24 cellular contexts compared by ENCODE assay signal in genomic region chr6:133833905-133834304, GRCh38. TPM values are rescaled to one million over a fixed set of nuclear protein-coding genes. Genes with fewer than 3 reads are reported as not detected.
DNase-seq lines count a peak whose midpoint lies in the region; FAIRE-seq and TF ChIP-seq lines count a peak whose summit lies in the region.
"Had no signal": no experiment of that assay in that cellular context is flagged by ENCODE, and none has a peak within 500 bp of the region (broad histone marks: within the 10 kb centered on the region; RNA-seq: fewer than 3 reads in every experiment).

No MANE protein-coding gene starts in this region.

- H3K4me1 Mint-ChIP-seq in type B pancreatic cell (ENCODE audit: unreplicated experiment): peaks cover 8% of the 10 kb centered on the region

- H3K9me3 Mint-ChIP-seq in type B pancreatic cell: no peaks in the 10 kb centered on the region
- H3K9me3 Mint-ChIP-seq: effector memory CD8-positive, alpha-beta T cell had no signal

- TF ChIP-seq CTCF in cardiac muscle cell (IDR thresholded peaks at IDR 0.05; ENCODE audit: low read depth, low read length): no peak
- no peak for TF ChIP-seq CTCF in type B pancreatic cell (conservative IDR thresholded peaks at IDR 0.05)
- no peak for TF ChIP-seq CTCF in kidney (IDR thresholded peaks at IDR 0.05; ENCODE audit: borderline replicate concordance, extremely low read depth, insufficient read depth)

- H3K4me3 Mint-ChIP-seq in type B pancreatic cell: no peak overlapping the region
- H3K4me3 Mint-ChIP-seq: activated naive CD8-positive, alpha-beta T cell; effector memory CD8-positive, alpha-beta T cell had no signal

- no peaks in the 10 kb centered on the region for H3K4me1 ChIP-seq in cardiac muscle cell (ENCODE audit: low read depth)
- peaks cover 0 to 2% of the 10 kb centered on the region in 2 donors for H3K4me1 ChIP-seq in kidney (ENCODE audit: control insufficient read depth in 1 of 2, insufficient read depth in 1 of 2, low read depth in 1 of 2, low read length in 2 of 2)
- H3K4me1 ChIP-seq: Caco-2, SJSA1 had no signal

- H3K4me3 ChIP-seq in cardiac muscle cell (no peak overlapping the region), kidney (ENCODE audit: low read length in 2 of 2) (no peak overlapping the region)
- H3K4me3 ChIP-seq: esophagus squamous epithelium, SJSA1, stomach, upper lobe of left lung had no signal

- peaks cover 3% of the 10 kb centered on the region for H3K27me3 ChIP-seq in cardiac muscle cell
- H3K27me3 ChIP-seq: esophagus squamous epithelium, SJSA1 had no signal

- H3K36me3 ChIP-seq in cardiac muscle cell: no peaks in the 10 kb centered on the region
- no peaks in the 10 kb centered on the region for H3K36me3 ChIP-seq in kidney (ENCODE audit: control insufficient read depth in 1 of 2, insufficient read depth in 2 of 2, low read length in 2 of 2)
- H3K36me3 ChIP-seq: esophagus squamous epithelium, neutrophil, SJSA1, stomach, upper lobe of left lung had no signal

- H3K27me3 Mint-ChIP-seq in type B pancreatic cell: peaks cover 3% of the 10 kb centered on the region

- H3K9me3 ChIP-seq in cardiac muscle cell (ENCODE audit: low read depth) (no peaks in the 10 kb centered on the region), kidney (ENCODE audit: control insufficient read depth in 1 of 2, low read length in 2 of 2) (no peaks in the 10 kb centered on the region)
- H3K9me3 ChIP-seq: Caco-2, esophagus squamous epithelium, neutrophil, SJSA1, stomach, upper lobe of left lung had no signal

- no peak overlapping the region for H3K9ac ChIP-seq in kidney (ENCODE audit: low read length in 2 of 2)

- intact Hi-C loops in kidney (cut with DNase I): no loop called here

- H3K36me3 Mint-ChIP-seq in type B pancreatic cell: no peaks in the 10 kb centered on the region
- H3K36me3 Mint-ChIP-seq: activated naive CD8-positive, alpha-beta T cell had no signal

- no peak overlapping the region for H3K27ac ChIP-seq in cardiac muscle cell
- H3K27ac ChIP-seq in kidney (ENCODE audit: low read depth in 2 of 2, low read length in 2 of 2): peak overlapping the region in 1 of 2 donors; percentile 33
- H3K27ac ChIP-seq: neutrophil, SJSA1 had no signal

- peak in 2 of 3 experiments; percentile 9 to 55 for DNase-seq in NCI-H1417 (lab: John Stamatoyannopoulos, UW)
- DNase-seq in NCI-H1417 treated with DMSO at 0.1 percent for 48 hours (lab: John Stamatoyannopoulos, UW): no peak
- peak; percentile 22 for DNase-seq in NCI-H446 treated with DMSO at 0.1 percent for 48 hours (lab: John Stamatoyannopoulos, UW)
- peak; percentile 51 to 75 for DNase-seq in cardiac muscle cell (ENCODE audit: low read depth in 1 of 2, low spot score in 1 of 2)
- no peak for DNase-seq in type B pancreatic cell (ENCODE audit: extremely low spot score, unreplicated experiment)
- DNase-seq in kidney: no peak
- no peak for DNase-seq in NCI-H1092 (lab: John Stamatoyannopoulos, UW)
- DNase-seq in ecto neural progenitor cell (ENCODE audit: low spot score): no peak
- DNase-seq: 8988T; activated CD4-positive, alpha-beta T cell treated with anti-CD3 and anti-CD28 coated beads for 48 hours; Caco-2; effector memory CD8-positive, alpha-beta T cell; esophagus squamous epithelium; KBM-7; NCI-H774; PC-3; stomach had no signal

- FAIRE-seq in kidney (lab: Jason Lieb, UNC): no peak
- FAIRE-seq: astrocyte had no signal

- H3K27ac Mint-ChIP-seq in type B pancreatic cell: peak overlapping the region; percentile 22
- H3K27ac Mint-ChIP-seq: activated naive CD8-positive, alpha-beta T cell; effector memory CD8-positive, alpha-beta T cell had no signal

RNA-seq across cellular contexts. Expression of gene TCF21, which starts 55.0 kb away (rescaled TPM):
- total RNA-seq in cardiac muscle cell (3.7 and 4.9 TPM in 2 replicates), type B pancreatic cell (ENCODE audit: low replicate concordance) (0.36 and 1.3 TPM in 2 replicates), kidney (6.3 TPM)
- polyA plus RNA-seq in cardiac muscle cell (1.8 and 4.0 TPM in 2 replicates), kidney (ENCODE audit: insufficient read depth, low read depth, low replicate concordance) (28.8 TPM)
- total RNA-seq: Caco-2; chondrocyte; PC-3; T-helper 1 cell treated with Interleukin-12 subunit alpha and Interleukin-12 subunit beta and Interleukin-4 antibody, amounts not matched to agents 30 ng/mL and 1 ng/mL, for 36 hours had no signal

Comparison
In these comparisons a context has a peak if more than half of its experiments do, and no peak if none do; other contexts are left out.
1. DNase-seq: peak in NCI-H1417 (2 of 3), NCI-H446 treated with DMSO at 0.1 percent for 48 hours (single experiment) and cardiac muscle cell (2 of 2); none in NCI-H1417 treated with DMSO at 0.1 percent for 48 hours (single experiment), type B pancreatic cell (single experiment), kidney (single experiment), NCI-H1092 (single experiment) and ecto neural progenitor cell (single experiment).